In genomic region chr1:203652718-203653461, GRCh38 we compare ENCODE assay signal across 10 cellular contexts. TPM values are rescaled to one million over a fixed set of nuclear protein-coding genes. Genes with fewer than 3 reads are reported as not detected.
DNase-seq lines count a peak whose midpoint lies in the region; ATAC-seq, FAIRE-seq and TF ChIP-seq lines count a peak whose summit lies in the region.
"Had no signal": no experiment of that assay in that cellular context is flagged by ENCODE, and none has a peak within 500 bp of the region (broad histone marks: within the 10 kb centered on the region; RNA-seq: fewer than 3 reads in every experiment).

No MANE protein-coding gene starts in this region.

- no peak overlapping the region for H3K4me3 ChIP-seq in vagina

- no peaks in the 10 kb centered on the region for H3K9me3 ChIP-seq in vagina

- peak overlapping the region; percentile 40 for H3K27ac ChIP-seq in vagina

- intact Hi-C loops in vagina (cut with DNase I) (no loop called here), posterior cingulate gyrus (cut with DNase I) (no loop called here)

- peaks cover 53% of the 10 kb centered on the region for H3K4me1 ChIP-seq in vagina

- H3K4me3 Mint-ChIP-seq in activated CD8-positive, alpha-beta T cell treated with anti-CD3 and anti-CD28 coated beads, Interleukin-2, amount 10 ng/mL, durations not matched to agents 7 days and 5 days, result peak overlapping the region; percentile 41
- H3K4me3 Mint-ChIP-seq in mesothelial cell of epicardium, result no peak overlapping the region

- peak overlapping the region; percentile 89 for H3K27ac Mint-ChIP-seq in activated CD8-positive, alpha-beta T cell treated with anti-CD3 and anti-CD28 coated beads, Interleukin-2, amount 10 ng/mL, durations not matched to agents 7 days and 5 days
- H3K27ac Mint-ChIP-seq in mesothelial cell of epicardium, result peak overlapping the region; percentile 58

- H3K27me3 Mint-ChIP-seq in activated CD8-positive, alpha-beta T cell treated with anti-CD3 and anti-CD28 coated beads, Interleukin-2, amount 10 ng/mL, durations not matched to agents 7 days and 5 days (ENCODE audit: low read depth), result no peaks in the 10 kb centered on the region
- H3K27me3 Mint-ChIP-seq in mesothelial cell of epicardium (ENCODE audit: low read depth), result no peaks in the 10 kb centered on the region

- no peaks in the 10 kb centered on the region for H3K36me3 ChIP-seq in vagina

- TF ChIP-seq POLR2A in vagina (IDR thresholded peaks at IDR 0.05), result no peak

- POLR2A ChIA-PET in activated CD8-positive, alpha-beta T cell treated with anti-CD3 and anti-CD28 coated beads, Interleukin-2, amount 10 ng/mL, durations not matched to agents 7 days and 5 days (lab: Charles Lee), result interaction anchor here (0.6 to 2.1 kb wide), 12 partner anchors 10 to 427 kb away, joined by 3 to 14 read pairs (median 4); partner anchors contain the start of genes ATP2B4 and LAX1

- H3K9me3 Mint-ChIP-seq in activated CD8-positive, alpha-beta T cell treated with anti-CD3 and anti-CD28 coated beads, Interleukin-2, amount 10 ng/mL, durations not matched to agents 7 days and 5 days (ENCODE audit: insufficient read depth), result no peaks in the 10 kb centered on the region
- H3K9me3 Mint-ChIP-seq in mesothelial cell of epicardium, result no peaks in the 10 kb centered on the region

- ATAC-seq in activated CD8-positive, alpha-beta T cell treated with anti-CD3 and anti-CD28 coated beads, Interleukin-2, amount 10 ng/mL, durations not matched to agents 7 days and 5 days, result peak; percentile 50

- peaks cover 32% of the 10 kb centered on the region for H3K36me3 Mint-ChIP-seq in activated CD8-positive, alpha-beta T cell treated with anti-CD3 and anti-CD28 coated beads, Interleukin-2, amount 10 ng/mL, durations not matched to agents 7 days and 5 days (ENCODE audit: low read depth)
- H3K36me3 Mint-ChIP-seq in mesothelial cell of epicardium, result peaks cover 8% of the 10 kb centered on the region

- peak; percentile 40 for DNase-seq in stimulated activated CD4-positive, alpha-beta T cell treated with anti-CD3 and anti-CD28 coated beads, Interleukin-4, amount 100 ng/mL, for 24 hours
- no peak for DNase-seq in stimulated activated CD4-positive, alpha-beta T cell treated with anti-CD3 and anti-CD28 coated beads, Interleukin-1b, Interleukin-23, amount 100 ng/mL, for 48 hours
- DNase-seq in activated CD8-positive, alpha-beta T cell treated with anti-CD3 and anti-CD28 coated beads, Interleukin-2, amount 10 ng/mL, durations not matched to agents 7 days and 5 days, result peak; percentile 56
- no peak for DNase-seq in mesothelial cell of epicardium (ENCODE audit: low spot score in 2 of 2, unreplicated experiment in 2 of 2)
- DNase-seq in vagina (ENCODE audit: extremely low spot score in 2 of 2), result no peak
- no peak for DNase-seq in NCI-H187 treated with DMSO at 0.1 percent for 48 hours (lab: John Stamatoyannopoulos, UW)
- no peak for DNase-seq in frontal cortex (ENCODE audit: low spot score in 2 of 2)
- no peak for DNase-seq in posterior cingulate gyrus
- DNase-seq: erythroblast, NCI-H1694 treated with DMSO at 0.1 percent for 48 hours had no signal

- CTCF ChIA-PET in activated CD8-positive, alpha-beta T cell treated with anti-CD3 and anti-CD28 coated beads, Interleukin-2, amount 10 ng/mL, durations not matched to agents 7 days and 5 days (lab: Charles Lee), result interaction anchor here (0.7 to 4.4 kb wide), 23 partner anchors 8 to 384 kb away, joined by 3 to 49 read pairs (median 4); partner anchors contain the start of genes ATP2B4 and LAX1

- no peaks in the 10 kb centered on the region for H3K27me3 ChIP-seq in vagina

- H3K4me1 Mint-ChIP-seq in activated CD8-positive, alpha-beta T cell treated with anti-CD3 and anti-CD28 coated beads, Interleukin-2, amount 10 ng/mL, durations not matched to agents 7 days and 5 days (ENCODE audit: low read depth), result peaks cover 86% of the 10 kb centered on the region
- H3K4me1 Mint-ChIP-seq in mesothelial cell of epicardium, result peaks cover 50% of the 10 kb centered on the region

- FAIRE-seq in frontal cortex (lab: Jason Lieb, UNC), result no peak

- TF ChIP-seq CTCF in mesothelial cell of epicardium (IDR thresholded peaks at IDR 0.05; ENCODE audit: unreplicated experiment) (no peak), vagina (IDR thresholded peaks at IDR 0.05) (no peak)

RNA-seq across cellular contexts. Expression of gene ATP2B4, which starts 26.3 kb away (rescaled TPM):
- total RNA-seq in activated CD8-positive, alpha-beta T cell treated with anti-CD3 and anti-CD28 coated beads, Interleukin-2, amount 10 ng/mL, durations not matched to agents 7 days and 5 days, result 10 to 100 TPM; 65.0 to 65.1 TPM
- 234 to 238 TPM (median 237 TPM) in 3 replicates for total RNA-seq in mesothelial cell of epicardium
- 101 TPM for total RNA-seq in vagina
- 24.9 TPM for total RNA-seq in frontal cortex

Comparison
In these comparisons a context has a peak if more than half of its experiments do, and no peak if none do; other contexts are left out.
1. DNase-seq: peak in stimulated activated CD4-positive, alpha-beta T cell treated with anti-CD3 and anti-CD28 coated beads, Interleukin-4, amount 100 ng/mL, for 24 hours (single experiment) and activated CD8-positive, alpha-beta T cell treated with anti-CD3 and anti-CD28 coated beads, Interleukin-2, amount 10 ng/mL, durations not matched to agents 7 days and 5 days (single experiment); none in stimulated activated CD4-positive, alpha-beta T cell treated with anti-CD3 and anti-CD28 coated beads, Interleukin-1b, Interleukin-23, amount 100 ng/mL, for 48 hours (single experiment), mesothelial cell of epicardium (0 of 2), vagina (0 of 2), NCI-H187 treated with DMSO at 0.1 percent for 48 hours (single experiment), frontal cortex (0 of 2) and posterior cingulate gyrus (0 of 10).